ENCODE assay signal across 8 cellular contexts in genomic region chr19:46299004-46299509, GRCh38. TPM values are rescaled to one million over a fixed set of nuclear protein-coding genes. Genes with fewer than 3 reads are reported as not detected.
A peak's percentile ranks its signal among the peaks of the same experiment; 100 is the strongest.
DNase-seq lines count a peak whose midpoint lies in the region; ATAC-seq and TF ChIP-seq lines count a peak whose summit lies in the region.

No MANE protein-coding gene starts in this region.

- DNase-seq in AG09319 (ENCODE audit: extremely low read depth, low read depth) (peak; percentile 53), fibroblast of villous mesenchyme (ENCODE audit: low read depth) (peak; percentile 96), omental fat pad (ENCODE audit: low spot score) (peak; percentile 98), SKM-1 (lab: John Stamatoyannopoulos, UW; ENCODE audit: unreplicated experiment) (no peak), GM10248 (ENCODE audit: extremely low spot score) (no peak)

- ATAC-seq in SK-N-SH treated with all-trans-retinoic acid at 6 μM for 48 hours (peak; percentile 60), omental fat pad (ENCODE audit: low FRiP score) (peak; percentile 69), HG03442 (IDR thresholded peaks at IDR 0.05; ENCODE audit: unreplicated experiment) (no peak)

- POLR2A ChIA-PET in GM10248 (lab: Yijun Ruan, JAX), result no interaction called here

- no peaks in the 10 kb centered on the region for H3K36me3 ChIP-seq in Loucy (ENCODE audit: insufficient read depth, low read length)

- H2AFZ ChIP-seq in Loucy (ENCODE audit: low read length), result peak overlapping the region; percentile 56; the same call in 1 of the 2 replicates

- no peak overlapping the region for H3K9ac ChIP-seq in Loucy (ENCODE audit: low read depth, low read length, poor library complexity, severe bottlenecking)

- H3F3A ChIP-seq in Loucy (ENCODE audit: low read depth), result no peaks in the 10 kb centered on the region

- H3K9me3 ChIP-seq in Loucy (ENCODE audit: insufficient read depth, low read depth, low read length), result no peaks in the 10 kb centered on the region

- H3K9me2 ChIP-seq in Loucy (replicated peaks; ENCODE audit: low read depth, low read length), result no peaks in the 10 kb centered on the region

- peak overlapping the region; percentile 51 for H3K4me2 ChIP-seq in Loucy (ENCODE audit: low read depth, low read length, poor library complexity, severe bottlenecking)

- H3K4me3 ChIP-seq in Loucy (ENCODE audit: low read length, poor library complexity, severe bottlenecking), result peak overlapping the region; percentile 2
- peak overlapping the region; percentile 60 for H3K4me3 ChIP-seq in fibroblast of villous mesenchyme (ENCODE audit: low read depth, low read length)

- H3K79me2 ChIP-seq in Loucy (ENCODE audit: insufficient read depth, low read length), result no peaks in the 10 kb centered on the region

- peaks cover 8% of the 10 kb centered on the region for H3K4me1 ChIP-seq in Loucy (ENCODE audit: insufficient read depth, low read length, poor library complexity, severe bottlenecking)

- TF ChIP-seq CTCF in AG09319 (IDR thresholded peaks at IDR 0.05; ENCODE audit: low read depth, low read length) (no peak), Loucy (conservative IDR thresholded peaks at IDR 0.05; ENCODE audit: low read length) (no peak), fibroblast of villous mesenchyme (IDR thresholded peaks at IDR 0.05; ENCODE audit: insufficient read depth, low read depth, low read length) (no peak), omental fat pad (IDR thresholded peaks at IDR 0.05) (no peak), GM10248 (IDR thresholded peaks at IDR 0.05; ENCODE audit: control extremely low read depth, extremely low read depth, low read depth, missing control alignments) (no peak)

- H3K27me3 ChIP-seq in Loucy (ENCODE audit: insufficient read depth, low read length, poor library complexity, severe bottlenecking), result no peaks in the 10 kb centered on the region

- H4K20me1 ChIP-seq in Loucy (ENCODE audit: insufficient read depth, low read length, poor library complexity, severe bottlenecking), result no peaks in the 10 kb centered on the region

- CTCF ChIA-PET in GM10248 (lab: Yijun Ruan, JAX), result no interaction called here

TF ChIP-seq in SK-N-SH treated with all-trans-retinoic acid at 6 μM for 48 hours, 23 proteins besides CTCF, POLR2A, EP300 and RAD21:
- TF ChIP-seq TSHZ2 (CRISPR knock-in tag; IDR thresholded peaks at IDR 0.05) (peak; percentile 60; the same call in 1 of the 2 replicates), ARNTL (CRISPR knock-in tag; IDR thresholded peaks at IDR 0.05; ENCODE audit: borderline replicate concordance, low read depth) (no peak), ZFP3 (CRISPR knock-in tag; IDR thresholded peaks at IDR 0.05) (no peak), SNAI2 (CRISPR knock-in tag; IDR thresholded peaks at IDR 0.05) (no peak), RARB (CRISPR knock-in tag; IDR thresholded peaks at IDR 0.05) (no peak), ZFP30 (CRISPR knock-in tag; IDR thresholded peaks at IDR 0.05) (no peak), ISL1 (CRISPR knock-in tag; IDR thresholded peaks at IDR 0.05) (no peak), PATZ1 (CRISPR knock-in tag; IDR thresholded peaks at IDR 0.05; ENCODE audit: borderline replicate concordance) (0 out of 2 replicates have a peak, but pooled peaks have one; percentile 71), OSR1 (CRISPR knock-in tag; IDR thresholded peaks at IDR 0.05) (no peak), POU6F1 (CRISPR knock-in tag; IDR thresholded peaks at IDR 0.05; ENCODE audit: borderline replicate concordance, low read depth) (no peak), ZNF70 (CRISPR knock-in tag; IDR thresholded peaks at IDR 0.05) (no peak), PPARA (CRISPR knock-in tag; IDR thresholded peaks at IDR 0.05; ENCODE audit: borderline replicate concordance) (no peak), ZNF565 (CRISPR knock-in tag; conservative IDR thresholded peaks at IDR 0.05; ENCODE audit: low read depth) (no peak)

RNA-seq across cellular contexts. Expression of gene HIF3A, which starts 2.2 kb away (rescaled TPM):
- total RNA-seq in fibroblast of villous mesenchyme, result 0.43 and 0.64 TPM in 2 replicates
- total RNA-seq in omental fat pad, result 100 to 1,000 TPM in 1 of 4 donors, 10 to 100 TPM in 3; 10.3 to 201 (median 17.6) TPM

RNA-seq across cellular contexts. Expression of gene PPP5C, which starts 47.8 kb away (rescaled TPM):
- total RNA-seq in fibroblast of villous mesenchyme (44.9 and 48.3 TPM in 2 replicates), omental fat pad (10 to 100 TPM; 43.2 to 63.8 (median 49.5) TPM)

Comparison
In these comparisons a context has a peak if more than half of its experiments do, and no peak if none do; other contexts are left out.
1. DNase-seq: peak in AG09319 (single experiment), fibroblast of villous mesenchyme (single experiment) and omental fat pad (single experiment); none in SKM-1 (single experiment) and GM10248 (single experiment).